In genomic region chrX:132415012-132415411, GRCh38 we compare ENCODE assay signal across 3 cellular contexts.
TF ChIP-seq lines count a peak whose summit lies in the region.

No MANE protein-coding gene starts in this region.

TF ChIP-seq in HepG2, 621 proteins besides CTCF, POLR2A, EP300 and RAD21:
- no peak for TF ChIP-seq ZNF251 (CRISPR knock-in tag; IDR thresholded peaks at IDR 0.05)
- TF ChIP-seq CEBPB (IDR thresholded peaks at IDR 0.05; ENCODE audit: borderline replicate concordance, low read depth, low read length): peak; percentile 24; the same call in 1 of the 2 replicates
- TF ChIP-seq CEBPG (CRISPR knock-in tag; IDR thresholded peaks at IDR 0.05): peak; percentile 36; the same call in 1 of the 2 replicates

TF ChIP-seq in H1, 55 proteins besides CTCF, POLR2A, EP300 and RAD21:
- TF ChIP-seq CEBPB (IDR thresholded peaks at IDR 0.05; ENCODE audit: low read depth, low read length): peak; percentile 52; the same call in 1 of the 2 replicates
- no peak for TF ChIP-seq CBX5 (IDR thresholded peaks at IDR 0.05; ENCODE audit: low read depth, low read length)

TF ChIP-seq in GM23338, 12 proteins besides CTCF, POLR2A, EP300 and RAD21:
- TF ChIP-seq ETS1 (IDR thresholded peaks at IDR 0.05) (no peak), JUNB (IDR thresholded peaks at IDR 0.05; ENCODE audit: unreplicated experiment) (no peak), ZNF114 (CRISPR knock-in tag; IDR thresholded peaks at IDR 0.05) (no peak), ZNF462 (CRISPR knock-in tag; IDR thresholded peaks at IDR 0.05) (no peak), EZH2 (IDR thresholded peaks at IDR 0.05; ENCODE audit: low read depth, unreplicated experiment) (no peak), ZNF331 (CRISPR knock-in tag; IDR thresholded peaks at IDR 0.05; ENCODE audit: low read depth) (no peak), NANOG (IDR thresholded peaks at IDR 0.05; ENCODE audit: borderline replicate concordance) (no peak), STAT1 (IDR thresholded peaks at IDR 0.05; ENCODE audit: unreplicated experiment) (no peak), REST (IDR thresholded peaks at IDR 0.05; ENCODE audit: unreplicated experiment) (no peak), CREB1 (CRISPR knock-in tag; IDR thresholded peaks at IDR 0.05; ENCODE audit: low read depth) (no peak), EZH2phosphoT487 (IDR thresholded peaks at IDR 0.05; ENCODE audit: unreplicated experiment) (no peak), POLR2AphosphoS5 (IDR thresholded peaks at IDR 0.05; ENCODE audit: low read depth) (no peak)
